19 cellular contexts compared by ENCODE assay signal in genomic region chr4:184430163-184430562, GRCh38. TPM values are rescaled to one million over a fixed set of nuclear protein-coding genes. Genes with fewer than 3 reads are reported as not detected.
DNase-seq lines count a peak whose midpoint lies in the region; ATAC-seq, FAIRE-seq and TF ChIP-seq lines count a peak whose summit lies in the region.
"Had no signal": no experiment of that assay in that cellular context is flagged by ENCODE, and none has a peak within 500 bp of the region (broad histone marks: within the 10 kb centered on the region; RNA-seq: fewer than 3 reads in every experiment).

No MANE protein-coding gene starts in this region.

- FAIRE-seq in RCC 7860 (lab: Jason Lieb, UNC), result no peak
- FAIRE-seq: HTR-8/SVneo had no signal

- WGBS in adrenal gland, 4 donors, result 77 to 85% (median 81%) methylated on average over 6 of the region's 6 CpGs

- DNase-seq in Caco-2 (no peak), activated B cell treated with CpG ODN at 0.5 μM for 24 hours (no peak), glutamatergic neuron (no peak), cerebellum (ENCODE audit: low spot score) (no peak), RCC 7860 (ENCODE audit: low spot score) (no peak), adrenal gland (no peak)
- DNase-seq: activated CD4-positive, alpha-beta T cell treated with anti-CD3 and anti-CD28 coated beads, Interleukin-2, amount 10 ng/mL, durations not matched to agents 24 days and 14 days; cortex of kidney; foreskin melanocyte; GM23248; Karpas-422; NCI-H1048; NCI-H1930; NCI-H510A; occipital lobe; stimulated activated CD4-positive, alpha-beta T cell treated with anti-CD3 and anti-CD28 coated beads, Interleukin-12 subunit alpha, Interleukin-12 subunit beta, amount 100 ng/mL, for 4 hours; tibial artery had no signal

- no peak overlapping the region for H3K4me3 ChIP-seq in Caco-2 (ENCODE audit: low read depth, low read length)
- H3K4me3 ChIP-seq in neutrophil (ENCODE audit: low read depth in 1 of 2, low read length in 1 of 2), result no peak overlapping the region
- H3K4me3 ChIP-seq in adrenal gland, result no peak overlapping the region
- H3K4me3 ChIP-seq: GM23248, tibial artery had no signal

- BruUV-seq in Caco-2 (replicated peaks; lab: Mats Ljungman, UMichigan), result no TSS peak

- peaks cover 9% of the 10 kb centered on the region for H3K4me1 Mint-ChIP-seq in Caco-2 (ENCODE audit: low read depth, unreplicated experiment)
- H3K4me1 Mint-ChIP-seq in activated B cell treated with CpG ODN at 0.5 μM for 24 hours, result peaks cover 42% of the 10 kb centered on the region
- peaks cover 28% of the 10 kb centered on the region for H3K4me1 Mint-ChIP-seq in glutamatergic neuron (ENCODE audit: low read depth, unreplicated experiment)

- POLR2A ChIA-PET in Caco-2 (lab: Charles Lee), result no interaction called here
- POLR2A ChIA-PET in activated B cell treated with CpG ODN at 0.5 μM for 24 hours (lab: Charles Lee), result interaction anchor here (1.1 kb wide), 1 partner anchor 54 kb away, joined by 3 read pairs; no protein-coding TSS in a partner anchor

- no peak for ATAC-seq in activated B cell treated with CpG ODN at 0.5 μM for 24 hours (ENCODE audit: low read depth)

- peaks cover 10% of the 10 kb centered on the region for H3K36me3 Mint-ChIP-seq in Caco-2 (ENCODE audit: insufficient read depth, unreplicated experiment)
- peaks cover 81% of the 10 kb centered on the region for H3K36me3 Mint-ChIP-seq in activated B cell treated with CpG ODN at 0.5 μM for 24 hours (ENCODE audit: low read depth)
- no peaks in the 10 kb centered on the region for H3K36me3 Mint-ChIP-seq in glutamatergic neuron (ENCODE audit: unreplicated experiment)

- H3K27ac Mint-ChIP-seq in Caco-2 (ENCODE audit: unreplicated experiment), result peak overlapping the region; percentile 1
- H3K27ac Mint-ChIP-seq in activated B cell treated with CpG ODN at 0.5 μM for 24 hours, result peak overlapping the region; percentile 59
- no peak overlapping the region for H3K27ac Mint-ChIP-seq in glutamatergic neuron (ENCODE audit: unreplicated experiment)

- H3K9me3 ChIP-seq in Caco-2, result no peaks in the 10 kb centered on the region
- no peaks in the 10 kb centered on the region for H3K9me3 ChIP-seq in neutrophil
- H3K9me3 ChIP-seq in adrenal gland (replicated peaks in 1 of 3), result no peaks in the 10 kb centered on the region
- H3K9me3 ChIP-seq: tibial artery had no signal

- no peak overlapping the region for H3K4me3 Mint-ChIP-seq in Caco-2 (ENCODE audit: unreplicated experiment)
- H3K4me3 Mint-ChIP-seq in activated B cell treated with CpG ODN at 0.5 μM for 24 hours, result no peak overlapping the region
- H3K4me3 Mint-ChIP-seq in glutamatergic neuron (ENCODE audit: unreplicated experiment), result peak overlapping the region; percentile 6
- H3K4me3 Mint-ChIP-seq: activated CD4-positive, alpha-beta T cell treated with anti-CD3 and anti-CD28 coated beads, Interleukin-2, amount 10 ng/mL, durations not matched to agents 24 days and 14 days had no signal

- CTCF ChIA-PET in Caco-2 (lab: Charles Lee) (no interaction called here), activated B cell treated with CpG ODN at 0.5 μM for 24 hours (lab: Charles Lee) (interaction anchor here (0.7 kb wide), 1 partner anchor 9 kb away, joined by 3 read pairs; no protein-coding TSS in a partner anchor)

- TF ChIP-seq CTCF in Caco-2 (IDR thresholded peaks at IDR 0.05; ENCODE audit: insufficient read depth in 1 of 2, low read depth in 1 of 2, low read length in 1 of 2, severe bottlenecking in 1 of 2, unreplicated experiment in 1 of 2) (no peak), activated B cell treated with CpG ODN at 0.5 μM for 24 hours (IDR thresholded peaks at IDR 0.05) (no peak), glutamatergic neuron (IDR thresholded peaks at IDR 0.05; ENCODE audit: partially characterized antibody, unreplicated experiment) (no peak), neutrophil (IDR thresholded peaks at IDR 0.05) (no peak), adrenal gland (IDR thresholded peaks at IDR 0.05) (no peak)

- intact Hi-C loops in Caco-2 (cut with micrococcal nuclease; ENCODE audit: unreplicated experiment) (no loop called here), activated B cell treated with CpG ODN at 0.5 μM for 24 hours (cut with micrococcal nuclease) (no loop called here), adrenal gland (cut with DNase I) (no loop called here)

- peak overlapping the region; percentile 35 for H3K27ac ChIP-seq in neutrophil
- H3K27ac ChIP-seq in adrenal gland, result peak overlapping the region in 2 of 5 donors; percentile 12 to 14
- H3K27ac ChIP-seq: GM23248, tibial artery had no signal

- H3K27me3 Mint-ChIP-seq in Caco-2 (ENCODE audit: insufficient read depth, unreplicated experiment), result no peaks in the 10 kb centered on the region
- no peaks in the 10 kb centered on the region for H3K27me3 Mint-ChIP-seq in activated B cell treated with CpG ODN at 0.5 μM for 24 hours
- H3K27me3 Mint-ChIP-seq in glutamatergic neuron (ENCODE audit: unreplicated experiment), result peaks cover 7% of the 10 kb centered on the region
- H3K27me3 Mint-ChIP-seq: activated CD4-positive, alpha-beta T cell treated with anti-CD3 and anti-CD28 coated beads, Interleukin-2, amount 10 ng/mL, durations not matched to agents 24 days and 14 days had no signal

- H3K4me1 ChIP-seq in Caco-2 (no peaks in the 10 kb centered on the region), neutrophil (ENCODE audit: control insufficient read depth in 1 of 2, insufficient read depth in 1 of 2, low read depth in 1 of 2, low read length in 1 of 2) (peaks cover 23 to 40% of the 10 kb centered on the region in 2 experiments), adrenal gland (replicated peaks in 1 of 2) (peaks cover 23 to 91% of the 10 kb centered on the region in 2 donors)

- H3K36me3 ChIP-seq in Caco-2 (ENCODE audit: control insufficient read depth, insufficient read depth, low read length) (no peaks in the 10 kb centered on the region), neutrophil (peaks cover 44% of the 10 kb centered on the region), adrenal gland (replicated peaks in 1 of 2) (peaks cover 0 to 30% of the 10 kb centered on the region in 2 donors)

- H3K9me3 Mint-ChIP-seq in Caco-2 (ENCODE audit: unreplicated experiment) (no peaks in the 10 kb centered on the region), activated B cell treated with CpG ODN at 0.5 μM for 24 hours (no peaks in the 10 kb centered on the region), glutamatergic neuron (ENCODE audit: unreplicated experiment) (peaks cover 12% of the 10 kb centered on the region)
- H3K9me3 Mint-ChIP-seq: activated CD4-positive, alpha-beta T cell treated with anti-CD3 and anti-CD28 coated beads, Interleukin-2, amount 10 ng/mL, durations not matched to agents 24 days and 14 days had no signal

- H3K27me3 ChIP-seq in Caco-2 (replicated peaks; ENCODE audit: control insufficient read depth, insufficient read depth, low read length) (no peaks in the 10 kb centered on the region), neutrophil (no peaks in the 10 kb centered on the region), adrenal gland (no peaks in the 10 kb centered on the region)
- H3K27me3 ChIP-seq: tibial artery had no signal

- no peak for TF ChIP-seq POLR2A in adrenal gland (IDR thresholded peaks at IDR 0.05)

RNA-seq across cellular contexts. Expression of gene IRF2, which starts 44.2 kb away (rescaled TPM):
- total RNA-seq in Caco-2 (2022), result 9.2 and 11.5 TPM in 2 replicates
- 65.5 and 66.2 TPM in 2 replicates for total RNA-seq in activated B cell treated with CpG ODN at 0.5 μM for 24 hours
- total RNA-seq in glutamatergic neuron (ENCODE audit: unreplicated experiment), result 7.4 TPM
- total RNA-seq in cerebellum, result 12.7 TPM
- 10 to 100 TPM; 35.4 to 93.1 (median 58.3) TPM for total RNA-seq in adrenal gland
- 10 to 100 TPM; 19.0 to 69.7 (median 20.0) TPM for polyA plus RNA-seq in adrenal gland
